Comparison of ENCODE assay signal across 36 cellular contexts in genomic region chr7:148950806-148951205, GRCh38.
"Had no signal": no experiment of that assay in that cellular context is flagged by ENCODE, and none has a peak within 500 bp of the region (broad histone marks: within the 10 kb centered on the region; RNA-seq: fewer than 3 reads in every experiment).

No MANE protein-coding gene starts in this region.

- H3K9me3 ChIP-seq: MG63 had no signal

- DNase-seq: Karpas-422, Kasumi-1, KBM-7, KG1, MG63, MM.1S, MV-4-11, NCI-H1048, NCI-H1092, NCI-H1092 treated with DMSO at 0.1 percent for 48 hours, NCI-H1105, NCI-H1105 treated with DMSO at 0.1 percent for 48 hours, NCI-H1417, NCI-H1417 treated with DMSO at 0.1 percent for 48 hours, NCI-H1436, NCI-H1436 treated with DMSO at 0.1 percent for 48 hours, NCI-H146, NCI-H1694, NCI-H1694 treated with DMSO at 0.1 percent for 48 hours, NCI-H187, NCI-H187 treated with DMSO at 0.1 percent for 48 hours, NCI-H1930, NCI-H2029, NCI-H2029 treated with DMSO at 0.1 percent for 48 hours, NCI-H2081, NCI-H2081 treated with DMSO at 0.1 percent for 48 hours, NCI-H2107, NCI-H2171, NCI-H2171 treated with DMSO at 0.1 percent for 48 hours, NCI-H2227 treated with DMSO at 0.1 percent for 48 hours, NCI-H226, NCI-H345, NCI-H446, NCI-H446 treated with DMSO at 0.1 percent for 48 hours, NCI-H510A had no signal

- H3K36me3 ChIP-seq: MG63 had no signal

- H3K27me3 ChIP-seq: MG63 had no signal

- H3K4me3 ChIP-seq: MG63 had no signal

- H3K27ac ChIP-seq: KMS-11 had no signal
